16 cellular contexts compared by ENCODE assay signal in the genomic region with DNA sequence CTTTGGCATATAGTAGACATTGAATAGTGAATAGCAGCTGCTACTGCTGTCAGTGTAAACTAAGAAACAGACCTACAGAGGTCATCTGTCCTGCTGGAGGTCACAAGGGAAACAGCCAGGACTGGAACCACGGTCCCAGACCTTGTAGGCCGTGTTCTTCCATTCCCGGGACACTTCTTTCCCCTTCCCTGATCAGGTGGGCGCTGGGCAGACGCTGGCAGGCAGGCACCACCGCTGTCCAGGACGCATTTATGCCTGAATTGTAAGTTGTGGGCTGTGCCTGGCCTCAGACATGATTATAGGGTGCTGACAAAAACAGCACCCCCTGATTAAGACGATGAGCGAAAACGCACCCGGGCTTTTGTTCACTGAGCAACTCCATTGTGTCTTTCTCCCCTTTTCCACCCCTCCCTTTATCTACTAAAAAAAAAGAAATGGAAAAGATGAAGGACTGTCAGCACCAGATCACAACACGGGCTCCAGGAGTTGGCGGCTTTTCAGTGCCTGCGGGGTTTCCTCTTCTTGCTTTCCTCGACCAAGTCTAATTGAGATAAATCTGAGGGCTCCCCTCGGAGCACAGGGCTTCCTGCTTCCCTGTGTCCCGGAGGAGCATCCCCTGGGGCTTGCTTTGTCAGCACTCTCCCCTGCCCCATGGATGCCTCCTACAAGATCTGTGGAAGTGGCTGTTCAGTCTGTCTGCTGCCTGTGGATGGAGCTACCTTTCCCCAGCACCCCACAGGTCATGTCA.
"Had no signal": no experiment of that assay in that cellular context is flagged by ENCODE, and none has a peak within 500 bp of the region (broad histone marks: within the 10 kb centered on the region; RNA-seq: fewer than 3 reads in every experiment).

No MANE protein-coding gene starts in this region.

- DNase-seq: activated B cell treated with CpG ODN at 0.5 μM for 24 hours; activated CD4-positive, alpha-beta T cell treated with anti-CD3 and anti-CD28 coated beads, Interleukin-2, amount 10 ng/mL, durations not matched to agents 7 days and 5 days; activated CD8-positive, alpha-beta memory T cell treated with anti-CD3 and anti-CD28 coated beads for 24 hours; activated effector memory CD4-positive, alpha-beta T cell treated with Interleukin-2 at 50 U/mL for 16 hours; activated T-cell treated with anti-CD3 and anti-CD28 coated beads for 4 hours; esophagus squamous epithelium; islet precursor cell; left lung; mesendoderm; retina; stimulated activated CD4-positive, alpha-beta T cell treated with anti-CD3 and anti-CD28 coated beads, Interleukin-15, amount 100 ng/mL, for 24 hours; stimulated activated CD4-positive, alpha-beta T cell treated with anti-CD3 and anti-CD28 coated beads, Interleukin-4, amount 100 ng/mL, for 4 hours; stomach had no signal

- H3K4me1 Mint-ChIP-seq: activated B cell treated with CpG ODN at 0.5 μM for 24 hours; activated CD4-positive, alpha-beta T cell treated with anti-CD3 and anti-CD28 coated beads, Interleukin-2, amount 10 ng/mL, durations not matched to agents 7 days and 5 days; activated naive CD4-positive, alpha-beta T cell treated with anti-CD3 and anti-CD28 coated beads, Interleukin-2, amount 50 U/mL, for 24 hours had no signal

- H3K4me3 Mint-ChIP-seq: activated B cell treated with CpG ODN at 0.5 μM for 24 hours; activated CD4-positive, alpha-beta T cell treated with anti-CD3 and anti-CD28 coated beads, Interleukin-2, amount 10 ng/mL, durations not matched to agents 7 days and 5 days; activated naive CD4-positive, alpha-beta T cell treated with anti-CD3 and anti-CD28 coated beads, Interleukin-2, amount 50 U/mL, for 24 hours; neural crest cell; T-helper 1 cell treated with Interleukin-12 subunit alpha and Interleukin-12 subunit beta and Interleukin-4 antibody, amounts not matched to agents 30 μg/mL and 1 μg/mL, for 36 hours had no signal

- H3K9me3 ChIP-seq: esophagus squamous epithelium, left lung, stomach had no signal

- H3K4me3 ChIP-seq: esophagus squamous epithelium, left lung, stomach had no signal

- H3K27me3 Mint-ChIP-seq: activated CD4-positive, alpha-beta T cell treated with anti-CD3 and anti-CD28 coated beads, Interleukin-2, amount 10 ng/mL, durations not matched to agents 7 days and 5 days; activated naive CD4-positive, alpha-beta T cell treated with anti-CD3 and anti-CD28 coated beads, Interleukin-2, amount 50 U/mL, for 24 hours had no signal

- H3K27ac ChIP-seq: left lung had no signal

- H3K36me3 ChIP-seq: esophagus squamous epithelium, left lung, stomach had no signal

- H3K9me3 Mint-ChIP-seq: activated B cell treated with CpG ODN at 0.5 μM for 24 hours; activated CD4-positive, alpha-beta T cell treated with anti-CD3 and anti-CD28 coated beads, Interleukin-2, amount 10 ng/mL, durations not matched to agents 7 days and 5 days; activated naive CD4-positive, alpha-beta T cell treated with anti-CD3 and anti-CD28 coated beads, Interleukin-2, amount 50 U/mL, for 24 hours; T-helper 1 cell treated with Interleukin-12 subunit alpha and Interleukin-12 subunit beta and Interleukin-4 antibody, amounts not matched to agents 30 μg/mL and 1 μg/mL, for 36 hours had no signal

- H3K27me3 ChIP-seq: esophagus squamous epithelium, left lung, stomach had no signal

- H3K27ac Mint-ChIP-seq: activated B cell treated with CpG ODN at 0.5 μM for 24 hours; activated CD4-positive, alpha-beta T cell treated with anti-CD3 and anti-CD28 coated beads, Interleukin-2, amount 10 ng/mL, durations not matched to agents 7 days and 5 days; activated naive CD4-positive, alpha-beta T cell treated with anti-CD3 and anti-CD28 coated beads, Interleukin-2, amount 50 U/mL, for 24 hours; T-helper 1 cell treated with Interleukin-12 subunit alpha and Interleukin-12 subunit beta and Interleukin-4 antibody, amounts not matched to agents 30 μg/mL and 1 μg/mL, for 36 hours had no signal

- H3K36me3 Mint-ChIP-seq: activated naive CD4-positive, alpha-beta T cell treated with anti-CD3 and anti-CD28 coated beads, Interleukin-2, amount 50 U/mL, for 24 hours had no signal
